31 cellular contexts compared by ENCODE assay signal in the genomic region with DNA sequence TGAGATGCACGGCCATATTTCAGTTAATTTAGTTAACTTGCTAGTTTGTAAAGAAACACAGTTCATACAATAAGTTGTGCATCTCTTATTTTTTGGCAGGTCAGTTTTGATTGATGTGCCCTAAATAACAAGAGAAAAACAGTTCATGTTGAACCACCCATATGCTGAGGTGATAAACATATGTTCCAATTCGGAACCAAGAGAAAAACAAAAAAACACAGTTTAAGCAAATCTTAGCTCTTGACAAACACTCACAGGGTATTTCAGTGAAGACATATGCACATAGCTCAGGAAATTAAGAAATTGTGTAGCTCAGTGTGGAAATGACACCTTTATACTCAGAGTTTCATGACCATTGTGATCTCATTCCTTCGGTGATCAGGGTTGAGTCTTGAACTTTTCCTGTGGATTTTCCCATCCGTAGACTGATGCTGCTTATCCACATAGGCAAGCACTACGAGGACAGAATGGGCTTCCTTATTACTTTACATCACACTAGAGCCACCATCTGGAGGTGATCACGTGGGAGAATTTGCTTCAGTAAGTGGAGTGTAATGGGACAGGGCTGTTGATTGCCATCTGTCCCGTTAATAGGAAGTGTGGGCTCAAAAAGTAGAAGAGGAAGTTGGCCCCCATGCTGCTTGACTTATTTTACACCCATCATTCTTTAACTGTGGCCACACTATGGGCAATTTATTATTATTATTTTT.
"Had no signal": no experiment of that assay in that cellular context is flagged by ENCODE, and none has a peak within 500 bp of the region (broad histone marks: within the 10 kb centered on the region; RNA-seq: fewer than 3 reads in every experiment).

No MANE protein-coding gene starts in this region.

- H3K36me3 Mint-ChIP-seq: activated naive CD4-positive, alpha-beta T cell treated with anti-CD3 and anti-CD28 coated beads, Interleukin-2, amount 10 ng/mL, durations not matched to agents 7 days and 5 days; natural killer cell; neural progenitor cell; stimulated activated memory B cell treated with anti-CD40 and anti-IgM and Interleukin-4, amounts not matched to agents 10 μg/mL and 1 μg/mL and 100 μg/mL, for 72 hours; type B pancreatic cell had no signal

- ATAC-seq: activated CD4-positive, CD25-positive, alpha-beta regulatory T cell treated with anti-CD3 and anti-CD28 coated beads, Interleukin-2, amount 50 U/mL, for 24 hours; foreskin keratinocyte; left lung; natural killer cell; stimulated activated memory B cell treated with anti-CD40 and anti-IgM and Interleukin-4, amounts not matched to agents 10 μg/mL and 1 μg/mL and 100 μg/mL, for 72 hours; stimulated activated naive CD8-positive, alpha-beta T cell treated with anti-CD3 and anti-CD28 coated beads, Interleukin-15, amount 100 ng/mL, for 72 hours had no signal

- DNase-seq: activated CD4-positive, alpha-beta T cell treated with anti-CD3 and anti-CD28 coated beads for 48 hours; activated CD4-positive, alpha-beta T cell treated with anti-CD3 and anti-CD28 coated beads, Interleukin-2, amount 50 U/mL, for 48 hours; activated CD8-positive, alpha-beta memory T cell treated with anti-CD3 and anti-CD28 coated beads, Interleukin-2, amount 50 U/mL, for 4 hours; activated effector memory CD4-positive, alpha-beta T cell treated with anti-CD3 and anti-CD28 coated beads, Interleukin-2, amount 50 U/mL, for 16 hours; activated naive CD4-positive, alpha-beta T cell treated with anti-CD3 and anti-CD28 coated beads, Interleukin-2, amount 10 ng/mL, durations not matched to agents 7 days and 5 days; activated T-cell treated with anti-CD3 and anti-CD28 coated beads, Interleukin-2, amount 50 U/mL, for 1 hour; central memory CD4-positive, alpha-beta T cell; dermis blood vessel endothelial cell; effector CD4-positive, alpha-beta T cell; foreskin keratinocyte; left lung; lower lobe of right lung; mesendoderm; natural killer cell; occipital lobe; stimulated activated CD4-positive, alpha-beta T cell treated with anti-CD3 and anti-CD28 coated beads, Interleukin-1b, Interleukin-23, amount 100 ng/mL, for 48 hours; stimulated activated CD4-positive, alpha-beta T cell treated with anti-CD3 and anti-CD28 coated beads, Interleukin-4, amount 100 ng/mL, for 4 hours; stimulated activated CD8-positive, alpha-beta memory T cell treated with anti-CD3 and anti-CD28 coated beads, Interleukin-4, amount 100 ng/mL, for 48 hours; stimulated activated naive CD8-positive, alpha-beta T cell treated with anti-CD3 and anti-CD28 coated beads, Interleukin-15, amount 100 ng/mL, for 72 hours; uterus had no signal

- H3K27me3 ChIP-seq: breast epithelium, esophagus muscularis mucosa, foreskin keratinocyte, left lung, neural progenitor cell, right atrium auricular region, uterus had no signal

- H3K9me3 Mint-ChIP-seq: neural progenitor cell had no signal

- H3K36me3 ChIP-seq: breast epithelium, esophagus muscularis mucosa, left lung, lower lobe of right lung, neural progenitor cell, right atrium auricular region, uterus had no signal

- H3K4me1 Mint-ChIP-seq: activated naive CD4-positive, alpha-beta T cell treated with anti-CD3 and anti-CD28 coated beads, Interleukin-2, amount 10 ng/mL, durations not matched to agents 7 days and 5 days; natural killer cell; stimulated activated memory B cell treated with anti-CD40 and anti-IgM and Interleukin-4, amounts not matched to agents 10 μg/mL and 1 μg/mL and 100 μg/mL, for 72 hours; stimulated activated naive CD8-positive, alpha-beta T cell treated with anti-CD3 and anti-CD28 coated beads, Interleukin-15, amount 100 ng/mL, for 72 hours had no signal

- H3K4me1 ChIP-seq: breast epithelium, esophagus muscularis mucosa, foreskin keratinocyte, left lung, lower lobe of right lung, neural progenitor cell, parathyroid adenoma, right atrium auricular region, uterus had no signal

- H3K27me3 Mint-ChIP-seq: activated naive CD4-positive, alpha-beta T cell treated with anti-CD3 and anti-CD28 coated beads, Interleukin-2, amount 10 ng/mL, durations not matched to agents 7 days and 5 days; stimulated activated memory B cell treated with anti-CD40 and anti-IgM and Interleukin-4, amounts not matched to agents 10 μg/mL and 1 μg/mL and 100 μg/mL, for 72 hours; stimulated activated naive CD8-positive, alpha-beta T cell treated with anti-CD3 and anti-CD28 coated beads, Interleukin-15, amount 100 ng/mL, for 72 hours; type B pancreatic cell had no signal

- H3K4me3 Mint-ChIP-seq: activated naive CD4-positive, alpha-beta T cell treated with anti-CD3 and anti-CD28 coated beads, Interleukin-2, amount 10 ng/mL, durations not matched to agents 7 days and 5 days; activated T-helper 1 cell treated with anti-CD3 and anti-CD28 coated beads, Interleukin-12 subunit alpha, Interleukin-12 subunit beta, Interleukin-2, Interleukin-4 antibody, amounts not matched to agents 30 ng/mL and 10 ng/mL and 1 ng/mL, durations not matched to agents 14 hours and 24 hours and 36 hours; natural killer cell; neural progenitor cell; stimulated activated memory B cell treated with anti-CD40 and anti-IgM and Interleukin-4, amounts not matched to agents 10 μg/mL and 1 μg/mL and 100 μg/mL, for 72 hours; stimulated activated naive CD8-positive, alpha-beta T cell treated with anti-CD3 and anti-CD28 coated beads, Interleukin-15, amount 100 ng/mL, for 72 hours; T-helper 2 cell treated with Interferon-gamma antibody and Interleukin-4, amounts not matched to agents 5 μg/mL and 100 μg/mL, for 36 hours; type B pancreatic cell had no signal

- H3K27ac ChIP-seq: breast epithelium, esophagus muscularis mucosa, foreskin keratinocyte, left lung, lower lobe of right lung, neural progenitor cell, parathyroid adenoma, right atrium auricular region, uterus had no signal

- H3K4me3 ChIP-seq: breast epithelium, esophagus muscularis mucosa, left lung, lower lobe of right lung, neural progenitor cell, right atrium auricular region, smooth muscle cell, uterus had no signal

- H3K9me3 ChIP-seq: breast epithelium, esophagus muscularis mucosa, left lung, lower lobe of right lung, right atrium auricular region, uterus had no signal

- H3K27ac Mint-ChIP-seq: activated naive CD4-positive, alpha-beta T cell treated with anti-CD3 and anti-CD28 coated beads, Interleukin-2, amount 10 ng/mL, durations not matched to agents 7 days and 5 days; activated T-helper 1 cell treated with anti-CD3 and anti-CD28 coated beads, Interleukin-12 subunit alpha, Interleukin-12 subunit beta, Interleukin-2, Interleukin-4 antibody, amounts not matched to agents 30 ng/mL and 10 ng/mL and 1 ng/mL, durations not matched to agents 14 hours and 24 hours and 36 hours; natural killer cell; neural progenitor cell; stimulated activated memory B cell treated with anti-CD40 and anti-IgM and Interleukin-4, amounts not matched to agents 10 μg/mL and 1 μg/mL and 100 μg/mL, for 72 hours; stimulated activated naive CD8-positive, alpha-beta T cell treated with anti-CD3 and anti-CD28 coated beads, Interleukin-15, amount 100 ng/mL, for 72 hours; T-helper 2 cell treated with Interferon-gamma antibody and Interleukin-4, amounts not matched to agents 5 μg/mL and 100 μg/mL, for 36 hours; type B pancreatic cell had no signal
